In the genomic region with DNA sequence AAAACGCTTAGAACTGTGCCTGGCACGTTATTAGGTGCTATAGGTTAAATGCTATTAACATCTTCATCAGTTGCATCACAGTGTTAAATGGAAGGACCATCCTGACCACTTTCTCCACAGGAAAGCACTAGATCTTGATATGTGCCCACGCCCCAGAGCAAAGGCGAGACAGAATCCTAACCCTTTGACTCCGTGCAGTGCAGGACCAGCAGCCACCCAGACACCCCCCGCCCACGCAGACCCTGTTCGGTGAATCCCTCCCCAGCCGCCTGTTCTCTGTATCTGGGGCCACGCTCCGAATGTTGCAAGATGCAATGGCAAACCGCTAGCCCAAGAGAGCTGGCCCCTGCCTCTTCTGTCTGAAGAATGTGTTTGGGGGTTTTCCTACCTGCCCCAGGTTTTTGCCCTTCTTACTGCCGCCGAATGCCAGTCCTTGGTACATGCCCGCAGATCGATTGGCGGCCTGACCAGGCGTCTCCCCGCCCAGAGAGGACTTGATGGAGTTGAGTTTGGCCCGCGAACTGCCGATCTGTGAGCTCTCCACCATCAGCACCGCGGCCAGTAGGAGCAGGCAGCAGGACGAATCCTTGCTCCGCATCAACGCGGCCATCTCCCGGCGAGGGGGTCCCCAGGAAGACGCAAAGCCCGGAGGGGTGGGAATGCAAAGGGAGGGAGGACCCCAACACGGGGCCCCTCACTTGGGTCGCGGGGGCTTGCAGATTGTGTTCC, we compare ENCODE assay signal across 1 cellular context.
TF ChIP-seq lines count a peak whose summit lies in the region.

No MANE protein-coding gene starts in this region.

TF ChIP-seq in A549, 52 proteins besides CTCF, POLR2A, EP300 and RAD21 (continued from another document):
- TF ChIP-seq, protein P1, sequence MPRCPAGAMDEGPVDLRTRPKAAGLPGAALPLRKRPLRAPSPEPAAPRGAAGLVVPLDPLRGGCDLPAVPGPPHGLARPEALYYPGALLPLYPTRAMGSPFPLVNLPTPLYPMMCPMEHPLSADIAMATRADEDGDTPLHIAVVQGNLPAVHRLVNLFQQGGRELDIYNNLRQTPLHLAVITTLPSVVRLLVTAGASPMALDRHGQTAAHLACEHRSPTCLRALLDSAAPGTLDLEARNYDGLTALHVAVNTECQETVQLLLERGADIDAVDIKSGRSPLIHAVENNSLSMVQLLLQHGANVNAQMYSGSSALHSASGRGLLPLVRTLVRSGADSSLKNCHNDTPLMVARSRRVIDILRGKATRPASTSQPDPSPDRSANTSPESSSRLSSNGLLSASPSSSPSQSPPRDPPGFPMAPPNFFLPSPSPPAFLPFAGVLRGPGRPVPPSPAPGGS (IDR thresholded peaks at IDR 0.05) = no peak
- TF ChIP-seq HOXB13 (CRISPR knock-in tag; IDR thresholded peaks at IDR 0.05; ENCODE audit: low read depth) = no peak
- no peak for TF ChIP-seq CBX2 (IDR thresholded peaks at IDR 0.05; ENCODE audit: borderline replicate concordance, low read depth)
- no peak for TF ChIP-seq RARB (CRISPR knock-in tag; IDR thresholded peaks at IDR 0.05)
- TF ChIP-seq ZC3H11A (IDR thresholded peaks at IDR 0.05) = no peak
- TF ChIP-seq RNF2 (IDR thresholded peaks at IDR 0.05; ENCODE audit: borderline replicate concordance, low read depth) = no peak
- no peak for TF ChIP-seq SMC3 (IDR thresholded peaks at IDR 0.05)
- no peak for TF ChIP-seq NFE2L2 (conservative IDR thresholded peaks at IDR 0.05; ENCODE audit: low read length)
